1 cellular context compared by ENCODE assay signal in genomic region chr7:38478404-38478803, GRCh38.
TF ChIP-seq lines count a peak whose summit lies in the region.

No MANE protein-coding gene starts in this region.

TF ChIP-seq in IMR-90, 13 proteins besides CTCF, POLR2A, EP300 and RAD21 (continued from another document):
- TF ChIP-seq MXI1 (IDR thresholded peaks at IDR 0.05; ENCODE audit: borderline replicate concordance, low read depth, low read length) (no peak), SMC3 (IDR thresholded peaks at IDR 0.05; ENCODE audit: low read depth, low read length) (no peak), FOS (IDR thresholded peaks at IDR 0.05; ENCODE audit: low read depth, low read length) (no peak)
